Comparison of ENCODE assay signal across 8 cellular contexts in the genomic region with DNA sequence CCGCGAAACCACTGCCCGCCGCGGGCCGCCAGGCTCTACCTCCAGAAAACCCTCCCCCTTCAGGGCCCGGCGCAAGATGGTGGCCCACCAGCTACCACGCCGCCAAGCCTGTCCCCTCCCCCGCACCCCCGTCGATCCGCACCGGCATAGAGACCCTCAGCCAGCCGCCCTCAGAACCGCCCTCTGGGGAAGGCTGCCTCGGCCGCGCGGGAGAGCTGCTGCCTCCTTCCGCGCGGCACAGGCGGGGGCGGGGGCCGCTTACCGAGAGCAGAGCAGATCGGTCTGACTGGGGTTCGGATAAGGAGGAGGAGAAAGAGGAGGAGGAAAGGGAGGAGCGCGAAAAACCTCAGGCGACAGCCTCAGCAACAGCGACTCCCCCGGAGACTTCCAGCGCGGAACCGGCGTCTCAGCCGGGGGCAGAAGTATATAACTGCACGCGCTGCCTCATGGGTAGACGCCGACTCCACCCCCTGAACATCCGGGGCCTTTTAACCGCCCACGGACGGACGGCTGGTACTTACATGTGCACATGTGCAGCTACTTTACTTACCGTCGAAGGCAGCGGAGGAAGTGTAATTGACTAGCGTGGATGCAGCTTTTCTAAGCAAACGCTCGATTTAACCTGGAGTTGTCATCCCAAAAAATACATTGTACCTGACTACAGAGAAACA. TPM values are rescaled to one million over a fixed set of nuclear protein-coding genes. Genes with fewer than 3 reads are reported as not detected.
DNase-seq lines count a peak whose midpoint lies in the region; ATAC-seq, FAIRE-seq and TF ChIP-seq lines count a peak whose summit lies in the region.

A gene with protein sequence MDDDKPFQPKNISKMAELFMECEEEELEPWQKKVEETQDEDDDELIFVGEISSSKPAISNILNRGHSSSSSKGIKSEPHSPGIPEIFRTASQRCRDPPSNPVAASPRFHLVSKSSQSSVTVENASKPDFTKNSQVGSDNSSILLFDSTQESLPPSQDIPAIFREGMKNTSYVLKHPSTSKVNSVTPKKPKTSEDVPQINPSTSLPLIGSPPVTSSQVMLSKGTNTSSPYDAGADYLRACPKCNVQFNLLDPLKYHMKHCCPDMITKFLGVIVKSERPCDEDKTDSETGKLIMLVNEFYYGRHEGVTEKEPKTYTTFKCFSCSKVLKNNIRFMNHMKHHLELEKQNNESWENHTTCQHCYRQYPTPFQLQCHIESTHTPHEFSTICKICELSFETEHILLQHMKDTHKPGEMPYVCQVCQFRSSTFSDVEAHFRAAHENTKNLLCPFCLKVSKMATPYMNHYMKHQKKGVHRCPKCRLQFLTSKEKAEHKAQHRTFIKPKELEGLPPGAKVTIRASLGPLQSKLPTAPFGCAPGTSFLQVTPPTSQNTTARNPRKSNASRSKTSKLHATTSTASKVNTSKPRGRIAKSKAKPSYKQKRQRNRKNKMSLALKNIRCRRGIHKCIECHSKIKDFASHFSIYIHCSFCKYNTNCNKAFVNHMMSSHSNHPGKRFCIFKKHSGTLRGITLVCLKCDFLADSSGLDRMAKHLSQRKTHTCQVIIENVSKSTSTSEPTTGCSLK (minus strand): TSS at position 400 of the 671 bp plus-strand sequence. CDS start 8,450 bp downstream, outside the sequence.

- peak within 1 kb of the TSS; percentile 61 to 78 (median 71) for H3K4me3 ChIP-seq in BLaER1 treated with 17β-estradiol and CSF1 and Interleukin-3, amounts not matched to agents 10 nM and 100 nM
- H3K4me3 ChIP-seq in colonic mucosa, result peak within 1 kb of the TSS; percentile 49

- H3K27ac Mint-ChIP-seq in activated CD4-positive, alpha-beta T cell treated with anti-CD3 and anti-CD28 coated beads for 36 hours, result peak within 1 kb of the TSS; percentile 83

- peak within 1 kb of the TSS; percentile 44 to 90 (median 86); a peak in 21 of 22 replicates for H3K27ac ChIP-seq in BLaER1 treated with 17β-estradiol and CSF1 and Interleukin-3, amounts not matched to agents 10 nM and 100 nM
- H3K27ac ChIP-seq in colonic mucosa, result peak within 1 kb of the TSS; percentile 66

- peak within 1 kb of the TSS; percentile 85 for H3K4me3 Mint-ChIP-seq in activated CD4-positive, alpha-beta T cell treated with anti-CD3 and anti-CD28 coated beads for 36 hours

- peaks cover 60 to 93% (median 84%) of the 10 kb centered on the region in 11 experiments for H3K27me3 ChIP-seq in BLaER1 treated with 17β-estradiol and CSF1 and Interleukin-3, amounts not matched to agents 10 nM and 100 nM
- no peaks in the 10 kb centered on the region for H3K27me3 ChIP-seq in colonic mucosa

- 0 out of 22 replicates have a peak, but pooled peaks cover 0 to 4% (median 0%) of the 10 kb centered on the region in 11 experiments for H4K20me1 ChIP-seq in BLaER1 treated with 17β-estradiol and CSF1 and Interleukin-3, amounts not matched to agents 10 nM and 100 nM

- intact Hi-C loops in activated CD4-positive, alpha-beta T cell treated with anti-CD3 and anti-CD28 coated beads for 36 hours (cut with DNase I, micrococcal nuclease), result loop anchor here (1.0 to 10.0 kb wide), 13 partner anchors 56 to 635 kb away; a partner anchor contains a TSS
- intact Hi-C loops in colonic mucosa (cut with DNase I) (no loop called here), left colon (cut with DNase I, micrococcal nuclease) (no loop called here)

- peak; percentile 62 for DNase-seq in GM19239 (ENCODE audit: insufficient read length, low spot score)
- peak; percentile 84 for DNase-seq in NCI-H510A (lab: John Stamatoyannopoulos, UW)
- DNase-seq in activated CD4-positive, alpha-beta T cell treated with anti-CD3 and anti-CD28 coated beads for 36 hours, result peak; percentile 96
- DNase-seq in colonic mucosa, result peak; percentile 87
- peak; percentile 89 to 92 for DNase-seq in left colon
- DNase-seq in stimulated activated CD4-positive, alpha-beta T cell treated with anti-CD3 and anti-CD28 coated beads, Interleukin-1b, Interleukin-23, amount 100 ng/mL, for 4 hours (ENCODE audit: low read depth in 2 of 2), result peak; percentile 82 to 89

- TF ChIP-seq CTCF in colonic mucosa (IDR thresholded peaks at IDR 0.05), result no peak

- ATAC-seq in HG03442 (IDR thresholded peaks at IDR 0.05; ENCODE audit: unreplicated experiment) (peak; percentile 92), left colon (peak; percentile 98)
- ATAC-seq in activated CD4-positive, alpha-beta T cell treated with anti-CD3 and anti-CD28 coated beads for 36 hours, result peak; percentile 98

- no peaks in the 10 kb centered on the region for H3K9me3 Mint-ChIP-seq in activated CD4-positive, alpha-beta T cell treated with anti-CD3 and anti-CD28 coated beads for 36 hours (ENCODE audit: low read depth)

- H3K4me1 ChIP-seq in BLaER1 treated with 17β-estradiol and CSF1 and Interleukin-3, amounts not matched to agents 10 nM and 100 nM, result peaks cover 0 to 12% (median 4%) of the 10 kb centered on the region in 10 experiments; a peak in 8 of 20 replicates
- H3K4me1 ChIP-seq in colonic mucosa, result no peaks in the 10 kb centered on the region

- peaks cover 19% of the 10 kb centered on the region for H3K4me1 Mint-ChIP-seq in activated CD4-positive, alpha-beta T cell treated with anti-CD3 and anti-CD28 coated beads for 36 hours

- peak within 1 kb of the TSS; percentile 41 to 71 (median 67) for H3K4me2 ChIP-seq in BLaER1 treated with 17β-estradiol and CSF1 and Interleukin-3, amounts not matched to agents 10 nM and 100 nM

- peaks cover 3% of the 10 kb centered on the region for H3K36me3 Mint-ChIP-seq in activated CD4-positive, alpha-beta T cell treated with anti-CD3 and anti-CD28 coated beads for 36 hours (ENCODE audit: low read depth)

- no peaks in the 10 kb centered on the region for H3K36me3 ChIP-seq in BLaER1 treated with 17β-estradiol and CSF1 and Interleukin-3, amounts not matched to agents 10 nM and 100 nM
- no peaks in the 10 kb centered on the region for H3K36me3 ChIP-seq in colonic mucosa

- peaks cover 12 to 28% (median 17%) of the 10 kb centered on the region in 11 experiments; a peak in 21 of 22 replicates for H3K9me3 ChIP-seq in BLaER1 treated with 17β-estradiol and CSF1 and Interleukin-3, amounts not matched to agents 10 nM and 100 nM (replicated peaks in 1 of 11)
- no peaks in the 10 kb centered on the region for H3K9me3 ChIP-seq in colonic mucosa

- no peaks in the 10 kb centered on the region for H3K27me3 Mint-ChIP-seq in activated CD4-positive, alpha-beta T cell treated with anti-CD3 and anti-CD28 coated beads for 36 hours

- FAIRE-seq in GM19239 (lab: Jason Lieb, UNC), result peak; percentile 100

- CTCF ChIA-PET in activated CD4-positive, alpha-beta T cell treated with anti-CD3 and anti-CD28 coated beads for 36 hours (lab: Charles Lee), result interaction anchor here (0.7 kb wide), 1 partner anchor 1402 kb away, joined by 3 read pairs; no protein-coding TSS in a partner anchor

- H3K9ac ChIP-seq in BLaER1 treated with 17β-estradiol and CSF1 and Interleukin-3, amounts not matched to agents 10 nM and 100 nM, result peak within 1 kb of the TSS; percentile 79 to 89 (median 85)
- peak within 1 kb of the TSS; percentile 55 to 60 for H3K9ac ChIP-seq in colonic mucosa (ENCODE audit: low read depth in 2 of 2, low read length in 2 of 2)

- POLR2A ChIA-PET in activated CD4-positive, alpha-beta T cell treated with anti-CD3 and anti-CD28 coated beads for 36 hours (lab: Charles Lee), result no interaction called here

RNA-seq across cellular contexts. Expression of the gene that starts here (rescaled TPM):
- total RNA-seq in activated CD4-positive, alpha-beta T cell treated with anti-CD3 and anti-CD28 coated beads for 36 hours, result 1 to 10 TPM; 5.9 to 8.6 TPM
- total RNA-seq in colonic mucosa (1 to 10 TPM; 2.1 to 2.4 TPM), left colon (1 to 10 TPM; 2.7 to 2.9 TPM)

Comparison
In these comparisons a context has a peak if more than half of its experiments do, and no peak if none do; other contexts are left out.
1. Peak in every context shown above with its lines: DNase-seq, ATAC-seq, H3K4me3 ChIP-seq and H3K27ac ChIP-seq.
2. intact Hi-C loops: an anchor here in activated CD4-positive, alpha-beta T cell treated with anti-CD3 and anti-CD28 coated beads for 36 hours (1.0 to 10.0 kb wide); none called in colonic mucosa and left colon.